In genomic region chr21:42923553-42924432, GRCh38 we compare ENCODE assay signal across 8 cellular contexts. TPM values are rescaled to one million over a fixed set of nuclear protein-coding genes. Genes with fewer than 3 reads are reported as not detected.
DNase-seq lines count a peak whose midpoint lies in the region; ATAC-seq and TF ChIP-seq lines count a peak whose summit lies in the region.

No MANE protein-coding gene starts in this region.

- H3K4me1 Mint-ChIP-seq in CD4-positive, CD25-positive, alpha-beta regulatory T cell, result peaks cover 0 to 17% (median 12%) of the 10 kb centered on the region in 4 donors

- DNase-seq in CD4-positive, CD25-positive, alpha-beta regulatory T cell, result peak; percentile 50 to 93 (median 71)
- DNase-seq in NCI-H146 treated with DMSO at 0.1 percent for 48 hours (lab: John Stamatoyannopoulos, UW; ENCODE audit: unreplicated experiment) (peak; percentile 84), T-helper 1 cell (peak; percentile 13 to 85 (median 35)), amniotic stem cell (lab: John Stamatoyannopoulos, UW) (peak; percentile 73), right atrium auricular region (ENCODE audit: low spot score) (peak; percentile 86), putamen (ENCODE audit: low spot score) (peak; percentile 81), vagina (ENCODE audit: extremely low spot score in 2 of 2) (no peak)

- intact Hi-C loops in vagina (cut with DNase I), result no loop called here

- H3K4me3 ChIP-seq in CD4-positive, CD25-positive, alpha-beta regulatory T cell (ENCODE audit: low read depth, low read length), result no peak overlapping the region
- no peak overlapping the region for H3K4me3 ChIP-seq in right atrium auricular region
- peak overlapping the region; percentile 13 to 26 for H3K4me3 ChIP-seq in vagina

- ATAC-seq in CD4-positive, CD25-positive, alpha-beta regulatory T cell (ENCODE audit: low read depth in 2 of 2), result peak; percentile 90
- peak; percentile 85 for ATAC-seq in GM21737 (IDR thresholded peaks at IDR 0.05; ENCODE audit: unreplicated experiment)

- no peaks in the 10 kb centered on the region for H3K27me3 Mint-ChIP-seq in CD4-positive, CD25-positive, alpha-beta regulatory T cell

- no peaks in the 10 kb centered on the region for H3K9me3 ChIP-seq in CD4-positive, CD25-positive, alpha-beta regulatory T cell (ENCODE audit: control insufficient read depth in 2 of 2, low read length in 2 of 2)
- H3K9me3 ChIP-seq in right atrium auricular region (no peaks in the 10 kb centered on the region), vagina (no peaks in the 10 kb centered on the region)

- TF ChIP-seq POLR2A in vagina (IDR thresholded peaks at IDR 0.05), result no peak

- H3K36me3 Mint-ChIP-seq in CD4-positive, CD25-positive, alpha-beta regulatory T cell, result peaks cover under 1% of the 10 kb centered on the region

- H3K9me3 Mint-ChIP-seq in CD4-positive, CD25-positive, alpha-beta regulatory T cell, result no peaks in the 10 kb centered on the region

- no peaks in the 10 kb centered on the region for H3K36me3 ChIP-seq in CD4-positive, CD25-positive, alpha-beta regulatory T cell (ENCODE audit: control insufficient read depth, insufficient read depth, low read length)
- H3K36me3 ChIP-seq in right atrium auricular region (no peaks in the 10 kb centered on the region), vagina (no peaks in the 10 kb centered on the region)

- H3K4me3 Mint-ChIP-seq in CD4-positive, CD25-positive, alpha-beta regulatory T cell, result peak overlapping the region in 3 of 4 donors; percentile 9 to 77 (median 66)

- peak overlapping the region; percentile 11 to 88 (median 16) for H3K27ac Mint-ChIP-seq in CD4-positive, CD25-positive, alpha-beta regulatory T cell

- peaks cover 9% of the 10 kb centered on the region for H3K4me1 ChIP-seq in CD4-positive, CD25-positive, alpha-beta regulatory T cell (ENCODE audit: control insufficient read depth, insufficient read depth, low read length, poor library complexity, severe bottlenecking)
- H3K4me1 ChIP-seq in right atrium auricular region (peaks cover 0 to 9% of the 10 kb centered on the region in 2 donors), vagina (peaks cover 6% of the 10 kb centered on the region)

- H3K27ac ChIP-seq in CD4-positive, CD25-positive, alpha-beta regulatory T cell (ENCODE audit: insufficient read depth, low read length, poor library complexity, severe bottlenecking), result no peak overlapping the region
- H3K27ac ChIP-seq in right atrium auricular region (no peak overlapping the region), vagina (no peak overlapping the region)

- peak; percentile 49 to 88 for TF ChIP-seq CTCF in right atrium auricular region (IDR thresholded peaks at IDR 0.05)
- TF ChIP-seq CTCF in vagina (IDR thresholded peaks at IDR 0.05), result peak; percentile 47 to 75 (median 68)

- H3K27me3 ChIP-seq in CD4-positive, CD25-positive, alpha-beta regulatory T cell (ENCODE audit: control insufficient read depth, insufficient read depth, low read length), result no peaks in the 10 kb centered on the region
- H3K27me3 ChIP-seq in right atrium auricular region (no peaks in the 10 kb centered on the region), vagina (no peaks in the 10 kb centered on the region)

RNA-seq across cellular contexts. Expression of gene ERVH48-1, which starts 1.6 kb away (rescaled TPM):
- total RNA-seq in CD4-positive, CD25-positive, alpha-beta regulatory T cell, result not detected
- under 1 TPM in 2 of 4 donors, not detected in 2; 0.07 to 0.23 TPM for polyA plus RNA-seq in CD4-positive, CD25-positive, alpha-beta regulatory T cell
- total RNA-seq in right atrium auricular region (not detected), vagina (not detected)

RNA-seq across cellular contexts. Expression of gene NDUFV3, which starts 30.7 kb away (rescaled TPM):
- 18.2 TPM for total RNA-seq in CD4-positive, CD25-positive, alpha-beta regulatory T cell
- polyA plus RNA-seq in CD4-positive, CD25-positive, alpha-beta regulatory T cell, result 10 to 100 TPM; 12.2 to 19.7 (median 14.4) TPM
- total RNA-seq in right atrium auricular region (10 to 100 TPM; 28.8 to 37.4 TPM), vagina (48.4 TPM)

RNA-seq across cellular contexts. Expression of gene WDR4, which starts 44.5 kb away (rescaled TPM):
- total RNA-seq in CD4-positive, CD25-positive, alpha-beta regulatory T cell, result 18.4 TPM
- polyA plus RNA-seq in CD4-positive, CD25-positive, alpha-beta regulatory T cell, result 1 to 10 TPM; 5.7 to 8.8 (median 7.4) TPM
- total RNA-seq in right atrium auricular region, result 1 to 10 TPM; 1.7 to 4.8 TPM
- 23.8 TPM for total RNA-seq in vagina

RNA-seq across cellular contexts. Expression of gene PKNOX1, which starts 50.6 kb away (rescaled TPM):
- total RNA-seq in CD4-positive, CD25-positive, alpha-beta regulatory T cell, result 21.5 TPM
- polyA plus RNA-seq in CD4-positive, CD25-positive, alpha-beta regulatory T cell, result 10 to 100 TPM; 13.0 to 22.6 (median 16.8) TPM
- total RNA-seq in right atrium auricular region, result 10 to 100 TPM in 1 of 2 donors, 1 to 10 TPM in 1; 7.5 to 10.1 TPM
- total RNA-seq in vagina, result 9.8 TPM

Comparison
In these comparisons a context has a peak if more than half of its experiments do, and no peak if none do; other contexts are left out.
1. DNase-seq: peak in CD4-positive, CD25-positive, alpha-beta regulatory T cell (3 of 3), NCI-H146 treated with DMSO at 0.1 percent for 48 hours (single experiment), T-helper 1 cell (5 of 5), amniotic stem cell (single experiment), right atrium auricular region (single experiment) and putamen (single experiment); none in vagina (0 of 2).
2. H3K4me3 ChIP-seq: peak in vagina (2 of 2); none in CD4-positive, CD25-positive, alpha-beta regulatory T cell (single experiment) and right atrium auricular region (0 of 2).